ENCODE assay signal across 10 cellular contexts in the genomic region with DNA sequence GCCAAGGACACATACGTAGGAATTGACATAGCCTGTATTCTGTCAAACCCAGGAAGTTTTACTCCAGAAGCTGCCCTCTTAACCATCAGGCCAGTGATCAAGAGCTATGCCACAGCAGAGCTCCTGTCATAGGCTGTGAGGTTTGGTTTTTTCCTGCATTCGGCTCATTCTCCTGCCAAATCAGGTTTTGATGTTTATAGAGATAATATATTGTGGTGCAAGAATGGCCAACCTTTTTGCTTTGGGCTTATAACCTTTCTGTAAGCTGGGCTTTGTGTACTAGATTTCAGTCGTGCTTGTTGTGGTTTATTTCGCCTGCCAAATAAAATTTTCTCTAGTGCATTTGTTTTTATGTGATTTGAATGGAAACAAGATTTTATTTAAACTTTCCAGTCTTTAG. TPM values are rescaled to one million over a fixed set of nuclear protein-coding genes. Genes with fewer than 3 reads are reported as not detected.
A peak's percentile ranks its signal among the peaks of the same experiment; 100 is the strongest.
DNase-seq lines count a peak whose midpoint lies in the region; ATAC-seq and TF ChIP-seq lines count a peak whose summit lies in the region.
"Had no signal": no experiment of that assay in that cellular context is flagged by ENCODE, and none has a peak within 500 bp of the region (broad histone marks: within the 10 kb centered on the region; RNA-seq: fewer than 3 reads in every experiment).

No MANE protein-coding gene starts in this region.

- H3K27ac ChIP-seq in CD4-positive, alpha-beta memory T cell (ENCODE audit: low read depth, low read length) = peak overlapping the region; percentile 83
- no peak overlapping the region for H3K27ac ChIP-seq in OCI-LY7 (ENCODE audit: low read depth, low read length, poor library complexity, severe bottlenecking)
- no peak overlapping the region for H3K27ac ChIP-seq in osteoblast (ENCODE audit: low read depth, low read length)

- peaks cover 64% of the 10 kb centered on the region for H3K4me1 ChIP-seq in CD4-positive, alpha-beta memory T cell (ENCODE audit: insufficient read depth, low read length)
- H3K4me1 ChIP-seq in OCI-LY7 (ENCODE audit: insufficient read depth, low read length, poor library complexity, severe bottlenecking) (peaks cover 20% of the 10 kb centered on the region), osteoblast (ENCODE audit: insufficient read depth, low read length) (peaks cover 12% of the 10 kb centered on the region)

- no TSS peak for BruUV-seq in OCI-LY7 (replicated peaks; lab: Mats Ljungman, UMichigan)

- H4K20me1 ChIP-seq in OCI-LY7 (ENCODE audit: insufficient read depth, low read length) (peaks cover 11% of the 10 kb centered on the region; the same call in 1 of the 2 replicates), osteoblast (ENCODE audit: insufficient read depth, low read length) (peaks cover 47% of the 10 kb centered on the region)

- peak overlapping the region; percentile 94 to 95 for H3K4me3 ChIP-seq in CD4-positive, alpha-beta memory T cell (ENCODE audit: low read length in 2 of 2)
- H3K4me3 ChIP-seq in OCI-LY7 (ENCODE audit: low read depth, low read length, poor library complexity, severe bottlenecking) (no peak overlapping the region), osteoblast (ENCODE audit: insufficient read depth, low read length) (peak overlapping the region; percentile 82)

- CTCF ChIA-PET in CD4-positive, alpha-beta memory T cell (lab: Charles Lee; ENCODE audit: partially characterized antibody) = no interaction called here
- CTCF ChIA-PET in OCI-LY7 (lab: Charles Lee; ENCODE audit: unreplicated experiment) = no interaction called here

- H3K27ac Mint-ChIP-seq in CD4-positive, alpha-beta memory T cell = peak overlapping the region; percentile 98 to 99 (median 99)
- H3K27ac Mint-ChIP-seq in effector memory CD8-positive, alpha-beta T cell = no peak overlapping the region

- H3K79me2 ChIP-seq in OCI-LY7 (ENCODE audit: insufficient read depth, low read depth, low read length) (peaks cover 54% of the 10 kb centered on the region; the same call in 1 of the 2 replicates), osteoblast (ENCODE audit: insufficient read depth, low read length) (peaks cover 63% of the 10 kb centered on the region)

- peaks cover 37 to 63% of the 10 kb centered on the region in 2 donors for H3K36me3 Mint-ChIP-seq in CD4-positive, alpha-beta memory T cell
- H3K36me3 Mint-ChIP-seq in effector memory CD8-positive, alpha-beta T cell (ENCODE audit: insufficient read depth) = peaks cover 65% of the 10 kb centered on the region

- intact Hi-C loops in CD4-positive, alpha-beta memory T cell (cut with micrococcal nuclease) = loop anchor here (2.0 to 10.0 kb wide), 4 partner anchors 25 to 1091 kb away; partner anchors contain the start of genes ELMOD3, RETSAT and TMEM150A
- intact Hi-C loops in OCI-LY7 (cut with micrococcal nuclease; ENCODE audit: unreplicated experiment) = loop anchor here (5.0 to 10.0 kb wide), 2 partner anchors 219 to 336 kb away; partner anchors contain the start of genes POLR1A and PTCD3

- H3K36me3 ChIP-seq in CD4-positive, alpha-beta memory T cell (ENCODE audit: insufficient read depth, low read length) = no peaks in the 10 kb centered on the region
- H3K36me3 ChIP-seq in OCI-LY7 (ENCODE audit: insufficient read depth, low read length) (peaks cover 62% of the 10 kb centered on the region), osteoblast (ENCODE audit: insufficient read depth, low read length) (no peaks in the 10 kb centered on the region)

- H3K4me3 Mint-ChIP-seq in CD4-positive, alpha-beta memory T cell = peak overlapping the region in 7 of 8 donors; percentile 94 to 99 (median 97)
- peak overlapping the region; percentile 93 to 94 for H3K4me3 Mint-ChIP-seq in effector memory CD8-positive, alpha-beta T cell

- H3K27me3 Mint-ChIP-seq in CD4-positive, alpha-beta memory T cell = peaks cover 0 to 9% of the 10 kb centered on the region in 2 donors
- H3K27me3 Mint-ChIP-seq in effector memory CD8-positive, alpha-beta T cell = no peaks in the 10 kb centered on the region

- POLR2A ChIA-PET in CD4-positive, alpha-beta memory T cell (lab: Charles Lee; ENCODE audit: partially characterized antibody) = interaction anchor here (1.7 to 4.4 kb wide), 8 partner anchors 12 to 258 kb away, joined by 7 to 62 read pairs (median 32); partner anchors contain the start of gene CHMP3
- POLR2A ChIA-PET in OCI-LY7 (lab: Charles Lee) = interaction anchor here (0.6 to 0.9 kb wide), 3 partner anchors 29 to 240 kb away, joined by 3 to 4 read pairs (median 3); no protein-coding TSS in a partner anchor

- TF ChIP-seq CTCF in OCI-LY7 (conservative IDR thresholded peaks at IDR 0.05; ENCODE audit: low read length) = no peak
- no peak for TF ChIP-seq CTCF in osteoblast (IDR thresholded peaks at IDR 0.05; ENCODE audit: extremely low read depth, low read depth, low read length)

- peaks cover 6 to 9% of the 10 kb centered on the region in 2 donors for H3K9me3 ChIP-seq in CD4-positive, alpha-beta memory T cell (ENCODE audit: control insufficient read depth in 1 of 2, low read length in 2 of 2)
- H3K9me3 ChIP-seq in OCI-LY7 (ENCODE audit: low read length) (peaks cover 18% of the 10 kb centered on the region), osteoblast (ENCODE audit: low read depth, low read length) (peaks cover 3% of the 10 kb centered on the region)

- no peaks in the 10 kb centered on the region for H3K9me2 ChIP-seq in OCI-LY7 (ENCODE audit: insufficient read depth, low read length)

- H3K4me1 Mint-ChIP-seq in CD4-positive, alpha-beta memory T cell = peaks cover 52 to 78% (median 67%) of the 10 kb centered on the region in 4 donors
- peaks cover 39 to 55% of the 10 kb centered on the region in 2 donors for H3K4me1 Mint-ChIP-seq in effector memory CD8-positive, alpha-beta T cell (ENCODE audit: low read depth in 2 of 2)

- H3K9me3 Mint-ChIP-seq in CD4-positive, alpha-beta memory T cell = peaks cover 3 to 21% (median 19%) of the 10 kb centered on the region in 8 donors
- H3K9me3 Mint-ChIP-seq in effector memory CD8-positive, alpha-beta T cell = peaks cover 0 to 1% of the 10 kb centered on the region in 2 donors

- no peak for DNase-seq in CD4-positive, alpha-beta memory T cell
- DNase-seq in OCI-LY7 (ENCODE audit: low spot score) (no peak), osteoblast (ENCODE audit: insufficient read length, low spot score, missing footprints) (no peak), NCI-H2227 treated with DMSO at 0.1 percent for 48 hours (lab: John Stamatoyannopoulos, UW) (no peak), iPS-NIHi11 (ENCODE audit: low spot score) (no peak), DMS79 treated with DMSO at 0.1 percent for 48 hours (lab: John Stamatoyannopoulos, UW) (no peak)
- no peak for DNase-seq in effector memory CD8-positive, alpha-beta T cell
- DNase-seq: cortex of kidney, NCI-H2171 treated with DMSO at 0.1 percent for 48 hours had no signal

- peak overlapping the region; percentile 98 for H3K4me2 ChIP-seq in OCI-LY7 (ENCODE audit: low read length)
- peak overlapping the region; percentile 100 for H3K4me2 ChIP-seq in osteoblast (ENCODE audit: insufficient read depth, low read length)

- no peaks in the 10 kb centered on the region for H3K27me3 ChIP-seq in CD4-positive, alpha-beta memory T cell (ENCODE audit: insufficient read depth, low read length)
- H3K27me3 ChIP-seq in osteoblast (ENCODE audit: insufficient read depth, low read length) = no peaks in the 10 kb centered on the region

- H2AFZ ChIP-seq in OCI-LY7 (ENCODE audit: low read length) = no peak overlapping the region
- no peak overlapping the region for H2AFZ ChIP-seq in osteoblast (ENCODE audit: low read length)

- no peak for ATAC-seq in effector memory CD8-positive, alpha-beta T cell (replicated peaks)
- no peak for ATAC-seq in HG03571 (IDR thresholded peaks at IDR 0.05; ENCODE audit: unreplicated experiment)

RNA-seq across cellular contexts. Expression of gene KDM3A, which starts 2.4 kb away (rescaled TPM):
- 100 to 1,000 TPM; 158 to 164 TPM for total RNA-seq in CD4-positive, alpha-beta memory T cell
- 10 to 100 TPM; 17.2 to 40.1 TPM for polyA plus RNA-seq in CD4-positive, alpha-beta memory T cell
- total RNA-seq in OCI-LY7 (2014; rRNA removed; shearing (Covaris generic)) = 14.5 and 30.6 TPM in 2 replicates
- total RNA-seq in OCI-LY7 (2022) (39.5 and 55.7 TPM in 2 replicates), osteoblast (28.9 and 36.9 TPM in 2 replicates)

Comparison
In these comparisons a context has a peak if more than half of its experiments do, and no peak if none do; other contexts are left out.
1. H3K27ac Mint-ChIP-seq: peak in CD4-positive, alpha-beta memory T cell (7 of 7); none in effector memory CD8-positive, alpha-beta T cell (0 of 2).